ENCODE assay signal across 1 cellular context in genomic region chr3:14343338-14344112, GRCh38.
TF ChIP-seq lines count a peak whose summit lies in the region.

No MANE protein-coding gene starts in this region.

TF ChIP-seq in GM23338, 12 proteins besides CTCF, POLR2A, EP300 and RAD21:
- no peak for TF ChIP-seq STAT1 (IDR thresholded peaks at IDR 0.05; ENCODE audit: unreplicated experiment)
- TF ChIP-seq CREB1 (CRISPR knock-in tag; IDR thresholded peaks at IDR 0.05; ENCODE audit: low read depth): no peak
- TF ChIP-seq ZNF331 (CRISPR knock-in tag; IDR thresholded peaks at IDR 0.05; ENCODE audit: low read depth): no peak
- TF ChIP-seq, protein P1, sequence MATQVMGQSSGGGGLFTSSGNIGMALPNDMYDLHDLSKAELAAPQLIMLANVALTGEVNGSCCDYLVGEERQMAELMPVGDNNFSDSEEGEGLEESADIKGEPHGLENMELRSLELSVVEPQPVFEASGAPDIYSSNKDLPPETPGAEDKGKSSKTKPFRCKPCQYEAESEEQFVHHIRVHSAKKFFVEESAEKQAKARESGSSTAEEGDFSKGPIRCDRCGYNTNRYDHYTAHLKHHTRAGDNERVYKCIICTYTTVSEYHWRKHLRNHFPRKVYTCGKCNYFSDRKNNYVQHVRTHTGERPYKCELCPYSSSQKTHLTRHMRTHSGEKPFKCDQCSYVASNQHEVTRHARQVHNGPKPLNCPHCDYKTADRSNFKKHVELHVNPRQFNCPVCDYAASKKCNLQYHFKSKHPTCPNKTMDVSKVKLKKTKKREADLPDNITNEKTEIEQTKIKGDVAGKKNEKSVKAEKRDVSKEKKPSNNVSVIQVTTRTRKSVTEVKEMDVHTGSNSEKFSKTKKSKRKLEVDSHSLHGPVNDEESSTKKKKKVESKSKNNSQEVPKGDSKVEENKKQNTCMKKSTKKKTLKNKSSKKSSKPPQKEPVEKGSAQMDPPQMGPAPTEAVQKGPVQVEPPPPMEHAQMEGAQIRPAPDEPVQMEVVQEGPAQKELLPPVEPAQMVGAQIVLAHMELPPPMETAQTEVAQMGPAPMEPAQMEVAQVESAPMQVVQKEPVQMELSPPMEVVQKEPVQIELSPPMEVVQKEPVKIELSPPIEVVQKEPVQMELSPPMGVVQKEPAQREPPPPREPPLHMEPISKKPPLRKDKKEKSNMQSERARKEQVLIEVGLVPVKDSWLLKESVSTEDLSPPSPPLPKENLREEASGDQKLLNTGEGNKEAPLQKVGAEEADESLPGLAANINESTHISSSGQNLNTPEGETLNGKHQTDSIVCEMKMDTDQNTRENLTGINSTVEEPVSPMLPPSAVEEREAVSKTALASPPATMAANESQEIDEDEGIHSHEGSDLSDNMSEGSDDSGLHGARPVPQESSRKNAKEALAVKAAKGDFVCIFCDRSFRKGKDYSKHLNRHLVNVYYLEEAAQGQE (IDR thresholded peaks at IDR 0.05; ENCODE audit: unreplicated experiment): no peak
- TF ChIP-seq JUNB (IDR thresholded peaks at IDR 0.05; ENCODE audit: unreplicated experiment): no peak
- no peak for TF ChIP-seq ZNF462 (CRISPR knock-in tag; IDR thresholded peaks at IDR 0.05)
- TF ChIP-seq EZH2 (IDR thresholded peaks at IDR 0.05; ENCODE audit: low read depth, unreplicated experiment): no peak
- no peak for TF ChIP-seq ETS1 (IDR thresholded peaks at IDR 0.05)
- no peak for TF ChIP-seq ZNF114 (CRISPR knock-in tag; IDR thresholded peaks at IDR 0.05)
- TF ChIP-seq EZH2phosphoT487 (IDR thresholded peaks at IDR 0.05; ENCODE audit: unreplicated experiment): no peak
- no peak for TF ChIP-seq POLR2AphosphoS5 (IDR thresholded peaks at IDR 0.05; ENCODE audit: low read depth)
- TF ChIP-seq NANOG (IDR thresholded peaks at IDR 0.05; ENCODE audit: borderline replicate concordance): no peak
